20 cellular contexts compared by ENCODE assay signal in the genomic region with DNA sequence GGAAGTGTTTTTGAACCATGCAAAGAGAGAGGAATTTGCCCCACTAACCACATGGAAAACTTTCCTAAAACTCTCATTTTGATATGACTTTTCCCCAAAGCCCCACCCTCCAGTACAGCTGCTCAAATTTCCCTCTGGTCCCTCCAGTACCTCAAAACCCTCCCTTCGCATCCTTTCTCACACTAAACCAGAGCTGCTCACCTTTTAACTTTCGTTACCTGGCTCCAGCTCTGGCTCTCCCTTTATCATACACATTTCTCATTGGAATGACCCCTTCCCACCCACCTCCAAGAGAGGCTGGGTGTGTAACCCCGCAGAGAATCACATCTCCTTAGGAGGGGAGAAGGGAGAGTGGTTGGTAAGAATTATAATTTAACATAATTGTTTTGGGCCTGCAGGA.
A peak's percentile ranks its signal among the peaks of the same experiment; 100 is the strongest.
DNase-seq lines count a peak whose midpoint lies in the region; ATAC-seq and TF ChIP-seq lines count a peak whose summit lies in the region.
"Had no signal": no experiment of that assay in that cellular context is flagged by ENCODE, and none has a peak within 500 bp of the region (broad histone marks: within the 10 kb centered on the region; RNA-seq: fewer than 3 reads in every experiment).

No MANE protein-coding gene starts in this region.

- H2BK120ac ChIP-seq in mesenchymal stem cell (ENCODE audit: low read depth, low read length): no peak overlapping the region

- H3K14ac ChIP-seq in mesenchymal stem cell (ENCODE audit: low read length in 2 of 2): no peak overlapping the region

- no peak overlapping the region for H3K4me3 Mint-ChIP-seq in MCF 10A (ENCODE audit: unreplicated experiment)
- H3K4me3 Mint-ChIP-seq in activated CD4-positive, alpha-beta T cell treated with anti-CD3 and anti-CD28 coated beads, Interleukin-2, amount 10 ng/mL, durations not matched to agents 24 days and 14 days: no peak overlapping the region

- WGBS in mammary epithelial cell (ENCODE audit: low coverage, missing lambda C conversion rate): 95% methylated on average over 3 of the region's 3 CpGs
- WGBS in mesenchymal stem cell: 100% methylated on average over 2 of the region's 3 CpGs
- 90 to 95% (median 92%) methylated on average over 3 of the region's 3 CpGs for WGBS in ovary, 3 donors

- TF ChIP-seq POLR2A in vagina (IDR thresholded peaks at IDR 0.05) (no peak), ovary (IDR thresholded peaks at IDR 0.05) (no peak)

- CTCF ChIA-PET in MCF 10A (lab: Yijun Ruan, JAX): interaction anchor here (0.6 to 1.7 kb wide), 4 partner anchors 27 to 362 kb away, joined by 3 read pairs; no protein-coding TSS in a partner anchor
- CTCF ChIA-PET in mammary epithelial cell (lab: Charles Lee; ENCODE audit: low non-redundant PET): no interaction called here
- CTCF ChIA-PET in Panc1 (lab: Charles Lee): interaction anchor here (0.6 kb wide), 1 partner anchor 23 kb away, joined by 3 read pairs; no protein-coding TSS in a partner anchor

- H3K27ac ChIP-seq in mammary epithelial cell (ENCODE audit: insufficient read depth, low read depth, low read length) (no peak overlapping the region), Panc1 (ENCODE audit: low read length) (peak overlapping the region; percentile 88), mesenchymal stem cell (ENCODE audit: low read length, poor library complexity, severe bottlenecking) (no peak overlapping the region), vagina (peak overlapping the region; percentile 87), ovary (no peak overlapping the region)
- H3K27ac ChIP-seq: C4-2B, HL-60 had no signal

- BruUV-seq in MCF 10A (replicated peaks; lab: Mats Ljungman, UMichigan) (no TSS peak), mammary epithelial cell (replicated peaks; lab: Mats Ljungman, UMichigan) (no TSS peak), Panc1 (replicated peaks; lab: Mats Ljungman, UMichigan) (no TSS peak)

- intact Hi-C loops in MCF 10A (cut with micrococcal nuclease): no loop called here
- intact Hi-C loops in mammary epithelial cell (cut with micrococcal nuclease): no loop called here
- intact Hi-C loops in Panc1 (cut with micrococcal nuclease; ENCODE audit: unreplicated experiment): no loop called here
- intact Hi-C loops in vagina (cut with DNase I): no loop called here
- intact Hi-C loops in ovary (cut with DNase I): no loop called here
- intact Hi-C loops in activated CD4-positive, alpha-beta T cell treated with anti-CD3 and anti-CD28 coated beads, Interleukin-2, amount 10 ng/mL, durations not matched to agents 24 days and 14 days (cut with micrococcal nuclease): loop anchor here (5.0 kb wide), 2 partner anchors 37 to 132 kb away; no protein-coding TSS in a partner anchor

- no peak for TF ChIP-seq EP300 in ovary (IDR thresholded peaks at IDR 0.05)

- TF ChIP-seq CTCF in MCF 10A (IDR thresholded peaks at IDR 0.05; ENCODE audit: unreplicated experiment) (no peak), mammary epithelial cell (conservative IDR thresholded peaks at IDR 0.05 in 1 of 2, IDR thresholded peaks at IDR 0.05 in 1 of 2; ENCODE audit: extremely low read depth in 1 of 2, insufficient read depth in 1 of 2, low read depth in 1 of 2, low read length in 2 of 2) (no peak), Panc1 (IDR thresholded peaks at IDR 0.05) (no peak), vagina (IDR thresholded peaks at IDR 0.05) (no peak), GM20000 (IDR thresholded peaks at IDR 0.05; ENCODE audit: extremely low read depth, missing control alignments) (no peak), ovary (IDR thresholded peaks at IDR 0.05) (no peak)

- no peak for ATAC-seq in Panc1

- dilution Hi-C loops in mammary epithelial cell (cut with HindIII; ENCODE audit: low sequenced_read_pairs): no loop called here

- H3K4me3 ChIP-seq in mammary epithelial cell (replicated peaks in 1 of 3; ENCODE audit: insufficient read depth in 1 of 3, low read depth in 2 of 3, low read length in 3 of 3): no peak overlapping the region
- H3K4me3 ChIP-seq in Panc1 (ENCODE audit: low read depth in 2 of 2, low read length in 2 of 2): no peak overlapping the region
- H3K4me3 ChIP-seq in mesenchymal stem cell (ENCODE audit: insufficient read depth in 1 of 2, low read depth in 1 of 2, low read length in 2 of 2): peak overlapping the region in 1 of 2 experiments; percentile 0
- no peak overlapping the region for H3K4me3 ChIP-seq in vagina
- H3K4me3 ChIP-seq in ovary: no peak overlapping the region
- H3K4me3 ChIP-seq: HAP-1 had no signal

- H3K36me3 ChIP-seq in mammary epithelial cell (ENCODE audit: insufficient read depth, low read length) (no peaks in the 10 kb centered on the region), Panc1 (ENCODE audit: control insufficient read depth, insufficient read depth, low read length) (no peaks in the 10 kb centered on the region), mesenchymal stem cell (ENCODE audit: control insufficient read depth in 1 of 2, insufficient read depth in 2 of 2, low read depth in 1 of 2, low read length in 2 of 2) (no peaks in the 10 kb centered on the region), vagina (no peaks in the 10 kb centered on the region), ovary (no peaks in the 10 kb centered on the region)
- H3K36me3 ChIP-seq: HAP-1 had no signal

- no peak overlapping the region for H3K4ac ChIP-seq in mesenchymal stem cell (ENCODE audit: low read depth in 1 of 2, low read length in 2 of 2)

- H3K27me3 ChIP-seq in mammary epithelial cell (ENCODE audit: insufficient read depth, low read length) (no peaks in the 10 kb centered on the region), Panc1 (ENCODE audit: control insufficient read depth, insufficient read depth, low read length) (no peaks in the 10 kb centered on the region), mesenchymal stem cell (ENCODE audit: control insufficient read depth in 1 of 2, insufficient read depth in 1 of 2, low read length in 2 of 2) (no peaks in the 10 kb centered on the region), vagina (no peaks in the 10 kb centered on the region), ovary (no peaks in the 10 kb centered on the region)

- H3K4me1 ChIP-seq in mammary epithelial cell (ENCODE audit: insufficient read depth, low read length) (peaks cover 35% of the 10 kb centered on the region), Panc1 (ENCODE audit: control insufficient read depth, insufficient read depth, low read length) (peaks cover 23% of the 10 kb centered on the region), mesenchymal stem cell (ENCODE audit: control insufficient read depth, insufficient read depth, low read depth, low read length) (peaks cover 11% of the 10 kb centered on the region), vagina (peaks cover 21% of the 10 kb centered on the region), ovary (ENCODE audit: insufficient read depth) (peaks cover 6% of the 10 kb centered on the region)

- no peak for DNase-seq in MCF 10A (ENCODE audit: unreplicated experiment)
- no peak for DNase-seq in mammary epithelial cell
- no peak for DNase-seq in Panc1 (ENCODE audit: low read depth, low spot score)
- no peak for DNase-seq in mesenchymal stem cell
- no peak for DNase-seq in vagina (ENCODE audit: extremely low spot score in 2 of 2)
- no peak for DNase-seq in GM20000 (ENCODE audit: low spot score)
- no peak for DNase-seq in ovary
- DNase-seq in activated CD4-positive, alpha-beta T cell treated with anti-CD3 and anti-CD28 coated beads, Interleukin-2, amount 10 ng/mL, durations not matched to agents 24 days and 14 days: no peak
- DNase-seq: 8988T, KG1, NCI-H1092 treated with DMSO at 0.1 percent for 48 hours, NCI-H146, NCI-H2029 treated with DMSO at 0.1 percent for 48 hours, NCI-H226, NCI-H524 treated with DMSO at 0.1 percent for 48 hours, OCI-M1, Right ventricle myocardium superior had no signal

- no peak overlapping the region for H3K23ac ChIP-seq in mesenchymal stem cell (ENCODE audit: low read length in 2 of 2)

- POLR2A ChIA-PET in MCF 10A (lab: Yijun Ruan, JAX): no interaction called here
- POLR2A ChIA-PET in Panc1 (lab: Charles Lee): no interaction called here

- no peaks in the 10 kb centered on the region for H3K79me2 ChIP-seq in mammary epithelial cell (ENCODE audit: insufficient read depth, low read length)

- H3K18ac ChIP-seq in mesenchymal stem cell (ENCODE audit: low read depth in 1 of 2, low read length in 2 of 2): peak overlapping the region in 1 of 2 experiments; percentile 18

- H3K9me3 Mint-ChIP-seq in MCF 10A (ENCODE audit: unreplicated experiment): no peaks in the 10 kb centered on the region
- H3K9me3 Mint-ChIP-seq in activated CD4-positive, alpha-beta T cell treated with anti-CD3 and anti-CD28 coated beads, Interleukin-2, amount 10 ng/mL, durations not matched to agents 24 days and 14 days: no peaks in the 10 kb centered on the region

- H3K4me2 ChIP-seq in mammary epithelial cell (ENCODE audit: insufficient read depth, low read depth, low read length) (no peak overlapping the region), mesenchymal stem cell (ENCODE audit: low read length, poor library complexity, severe bottlenecking) (no peak overlapping the region)

- H2AK5ac ChIP-seq in mesenchymal stem cell (ENCODE audit: low read length, severe bottlenecking): peak overlapping the region; percentile 64

- H3K79me1 ChIP-seq in mesenchymal stem cell (replicated peaks; ENCODE audit: low read length, poor library complexity, severe bottlenecking): no peaks in the 10 kb centered on the region

- H4K91ac ChIP-seq in mesenchymal stem cell (ENCODE audit: low read length): no peak overlapping the region

- H2BK12ac ChIP-seq in mesenchymal stem cell (ENCODE audit: low read length in 2 of 2): no peak overlapping the region

- H3K9me3 ChIP-seq in mammary epithelial cell (replicated peaks; ENCODE audit: insufficient read depth, low read length) (no peaks in the 10 kb centered on the region), Panc1 (ENCODE audit: control insufficient read depth, insufficient read depth, low read depth, low read length) (peaks cover 8% of the 10 kb centered on the region; the same call in 1 of the 2 replicates), mesenchymal stem cell (ENCODE audit: control insufficient read depth, low read length) (peaks cover 4% of the 10 kb centered on the region), vagina (no peaks in the 10 kb centered on the region), ovary (no peaks in the 10 kb centered on the region)

- in situ Hi-C loops in mammary epithelial cell (cut with MboI; ENCODE audit: low sequenced_read_pairs in 2 of 2): no loop called here
- in situ Hi-C loops in Panc1 (cut with HindIII; ENCODE audit: low pct_unique_long_range_greater_than_20kb, low sequenced_read_pairs): no loop called here

- no peak overlapping the region for H3K9ac ChIP-seq in mammary epithelial cell (ENCODE audit: insufficient read depth, low read length)
- H3K9ac ChIP-seq in mesenchymal stem cell (ENCODE audit: low read length): peak overlapping the region; percentile 88

- H2BK15ac ChIP-seq in mesenchymal stem cell (ENCODE audit: low read depth, poor library complexity, severe bottlenecking): no peak overlapping the region

- H4K20me1 ChIP-seq in mammary epithelial cell (ENCODE audit: insufficient read depth, low read length): no peaks in the 10 kb centered on the region

- no peak overlapping the region for H2BK5ac ChIP-seq in mesenchymal stem cell (ENCODE audit: low read depth, low read length, poor library complexity, severe bottlenecking)

- H3K4me1 Mint-ChIP-seq in MCF 10A (ENCODE audit: insufficient read depth, unreplicated experiment): peaks cover 13% of the 10 kb centered on the region
- H3K4me1 Mint-ChIP-seq in activated CD4-positive, alpha-beta T cell treated with anti-CD3 and anti-CD28 coated beads, Interleukin-2, amount 10 ng/mL, durations not matched to agents 24 days and 14 days: peaks cover 11% of the 10 kb centered on the region

- H4K8ac ChIP-seq in mesenchymal stem cell (ENCODE audit: low read length): peak overlapping the region; percentile 38

- H3K36me3 Mint-ChIP-seq in MCF 10A (ENCODE audit: insufficient read depth, unreplicated experiment): no peaks in the 10 kb centered on the region
- no peaks in the 10 kb centered on the region for H3K36me3 Mint-ChIP-seq in activated CD4-positive, alpha-beta T cell treated with anti-CD3 and anti-CD28 coated beads, Interleukin-2, amount 10 ng/mL, durations not matched to agents 24 days and 14 days (ENCODE audit: low read depth)

- H2AFZ ChIP-seq in mammary epithelial cell (ENCODE audit: low read depth, low read length) (no peak overlapping the region), mesenchymal stem cell (ENCODE audit: low read depth, low read length) (no peak overlapping the region)

- no peaks in the 10 kb centered on the region for H3K27me3 Mint-ChIP-seq in MCF 10A (ENCODE audit: insufficient read depth, unreplicated experiment)
- H3K27me3 Mint-ChIP-seq in activated CD4-positive, alpha-beta T cell treated with anti-CD3 and anti-CD28 coated beads, Interleukin-2, amount 10 ng/mL, durations not matched to agents 24 days and 14 days: peaks cover 9% of the 10 kb centered on the region

- H3K27ac Mint-ChIP-seq in MCF 10A (ENCODE audit: low read depth, unreplicated experiment): peak overlapping the region; percentile 48
- no peak overlapping the region for H3K27ac Mint-ChIP-seq in activated CD4-positive, alpha-beta T cell treated with anti-CD3 and anti-CD28 coated beads, Interleukin-2, amount 10 ng/mL, durations not matched to agents 24 days and 14 days

Comparison
In these comparisons a context has a peak if more than half of its experiments do, and no peak if none do; other contexts are left out.
1. H3K27ac ChIP-seq: peak in Panc1 (single experiment) and vagina (single experiment); none in mammary epithelial cell (single experiment), mesenchymal stem cell (single experiment) and ovary (0 of 2).